ENCODE assay signal across 24 cellular contexts in the genomic region with DNA sequence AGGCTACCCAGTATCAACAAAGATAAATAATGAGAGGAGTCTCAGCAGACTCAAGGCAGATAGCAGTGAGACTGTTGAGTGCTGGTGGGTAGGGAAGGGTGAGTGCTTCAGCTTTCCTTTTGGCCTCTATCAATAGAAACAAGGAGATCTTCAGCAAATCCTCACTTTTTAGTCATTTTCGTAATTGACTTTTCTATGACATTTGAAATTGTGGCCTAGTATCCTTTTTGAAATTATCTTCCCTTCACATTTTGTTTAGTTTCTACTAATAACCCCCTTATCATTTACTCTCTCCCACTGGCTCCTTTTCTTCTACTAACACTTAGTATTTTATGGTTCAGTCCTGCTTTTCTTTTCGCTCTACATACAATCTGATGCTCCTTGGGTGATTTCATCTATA.
"Had no signal": no experiment of that assay in that cellular context is flagged by ENCODE, and none has a peak within 500 bp of the region (broad histone marks: within the 10 kb centered on the region; RNA-seq: fewer than 3 reads in every experiment).

No MANE protein-coding gene starts in this region.

- H3K27ac Mint-ChIP-seq: activated B cell treated with CpG ODN at 0.5 μM for 24 hours; activated CD8-positive, alpha-beta T cell treated with anti-CD3 and anti-CD28 coated beads, Interleukin-2, amount 10 ng/mL, durations not matched to agents 7 days and 5 days; activated naive CD8-positive, alpha-beta T cell treated with anti-CD3 and anti-CD28 coated beads, Interleukin-2, amount 50 U/mL, for 24 hours; T-helper 1 cell treated with Interleukin-12 subunit alpha and Interleukin-12 subunit beta and Interleukin-4 antibody, amounts not matched to agents 30 μg/mL and 1 μg/mL, for 36 hours had no signal

- H3K4me3 ChIP-seq: ascending aorta, body of pancreas, PC-9 had no signal

- H3K27me3 Mint-ChIP-seq: activated B cell treated with CpG ODN at 0.5 μM for 24 hours; activated naive CD8-positive, alpha-beta T cell treated with anti-CD3 and anti-CD28 coated beads, Interleukin-2, amount 50 U/mL, for 24 hours had no signal

- H3K4me3 Mint-ChIP-seq: activated B cell treated with CpG ODN at 0.5 μM for 24 hours; activated CD8-positive, alpha-beta T cell treated with anti-CD3 and anti-CD28 coated beads, Interleukin-2, amount 10 ng/mL, durations not matched to agents 7 days and 5 days; activated naive CD8-positive, alpha-beta T cell treated with anti-CD3 and anti-CD28 coated beads, Interleukin-2, amount 50 U/mL, for 24 hours; activated T-cell treated with anti-CD3 and anti-CD28 coated beads, Interleukin-2, amount 50 U/mL, for 4 hours; T-helper 1 cell treated with Interleukin-12 subunit alpha and Interleukin-12 subunit beta and Interleukin-4 antibody, amounts not matched to agents 30 μg/mL and 1 μg/mL, for 36 hours had no signal

- DNase-seq: activated B cell treated with CpG ODN at 0.5 μM for 24 hours; activated CD4-positive, alpha-beta T cell treated with anti-CD3 and anti-CD28 coated beads for 1 hour; activated CD4-positive, alpha-beta T cell treated with anti-CD3 and anti-CD28 coated beads, Interleukin-2, amount 50 U/mL, for 4 hours; activated CD8-positive, alpha-beta T cell treated with anti-CD3 and anti-CD28 coated beads, Interleukin-2, amount 10 ng/mL, durations not matched to agents 7 days and 5 days; activated effector memory CD4-positive, alpha-beta T cell treated with anti-CD3 and anti-CD28 coated beads, Interleukin-2, amount 50 U/mL, for 16 hours; activated naive CD4-positive, alpha-beta T cell treated with Interleukin-2 at 50 U/mL for 16 hours; activated naive CD8-positive, alpha-beta T cell treated with anti-CD3 and anti-CD28 coated beads, Interleukin-2, amount 50 U/mL, for 24 hours; activated T-cell treated with anti-CD3 and anti-CD28 coated beads, Interleukin-2, amount 50 U/mL, for 4 hours; amniotic stem cell; body of pancreas; cerebellar nuclear complex; NCI-H1092; NCI-H1417; NCI-H2029; NCI-H510A treated with DMSO at 0.1 percent for 48 hours; NCI-H69; PC-9; SHP77 treated with DMSO at 0.1 percent for 48 hours; T-helper 9 cell had no signal

- H3K27me3 ChIP-seq: ascending aorta, body of pancreas had no signal

- FAIRE-seq: bronchial epithelial cell, colon had no signal

- H3K4me1 ChIP-seq: ascending aorta, body of pancreas had no signal

- H3K27ac ChIP-seq: ascending aorta, body of pancreas, PC-9 had no signal

- H3K9me3 ChIP-seq: ascending aorta, body of pancreas had no signal

- H3K4me1 Mint-ChIP-seq: activated naive CD8-positive, alpha-beta T cell treated with anti-CD3 and anti-CD28 coated beads, Interleukin-2, amount 50 U/mL, for 24 hours had no signal

- ATAC-seq: activated CD8-positive, alpha-beta T cell treated with anti-CD3 and anti-CD28 coated beads, Interleukin-2, amount 10 ng/mL, durations not matched to agents 7 days and 5 days; activated naive CD4-positive, alpha-beta T cell treated with anti-CD3 and anti-CD28 coated beads, Interleukin-2, amount 50 U/mL, for 72 hours; activated naive CD8-positive, alpha-beta T cell treated with anti-CD3 and anti-CD28 coated beads, Interleukin-2, amount 50 U/mL, for 24 hours; activated T-cell treated with anti-CD3 and anti-CD28 coated beads, Interleukin-2, amount 50 U/mL, for 4 hours; body of pancreas had no signal

- H3K9me3 Mint-ChIP-seq: activated B cell treated with CpG ODN at 0.5 μM for 24 hours; activated naive CD4-positive, alpha-beta T cell treated with anti-CD3 and anti-CD28 coated beads, Interleukin-2, amount 50 U/mL, for 72 hours; activated naive CD8-positive, alpha-beta T cell treated with anti-CD3 and anti-CD28 coated beads, Interleukin-2, amount 50 U/mL, for 24 hours; activated T-cell treated with anti-CD3 and anti-CD28 coated beads, Interleukin-2, amount 50 U/mL, for 4 hours; T-helper 1 cell treated with Interleukin-12 subunit alpha and Interleukin-12 subunit beta and Interleukin-4 antibody, amounts not matched to agents 30 μg/mL and 1 μg/mL, for 36 hours had no signal
